Comparison of ENCODE assay signal across 13 cellular contexts in the genomic region with DNA sequence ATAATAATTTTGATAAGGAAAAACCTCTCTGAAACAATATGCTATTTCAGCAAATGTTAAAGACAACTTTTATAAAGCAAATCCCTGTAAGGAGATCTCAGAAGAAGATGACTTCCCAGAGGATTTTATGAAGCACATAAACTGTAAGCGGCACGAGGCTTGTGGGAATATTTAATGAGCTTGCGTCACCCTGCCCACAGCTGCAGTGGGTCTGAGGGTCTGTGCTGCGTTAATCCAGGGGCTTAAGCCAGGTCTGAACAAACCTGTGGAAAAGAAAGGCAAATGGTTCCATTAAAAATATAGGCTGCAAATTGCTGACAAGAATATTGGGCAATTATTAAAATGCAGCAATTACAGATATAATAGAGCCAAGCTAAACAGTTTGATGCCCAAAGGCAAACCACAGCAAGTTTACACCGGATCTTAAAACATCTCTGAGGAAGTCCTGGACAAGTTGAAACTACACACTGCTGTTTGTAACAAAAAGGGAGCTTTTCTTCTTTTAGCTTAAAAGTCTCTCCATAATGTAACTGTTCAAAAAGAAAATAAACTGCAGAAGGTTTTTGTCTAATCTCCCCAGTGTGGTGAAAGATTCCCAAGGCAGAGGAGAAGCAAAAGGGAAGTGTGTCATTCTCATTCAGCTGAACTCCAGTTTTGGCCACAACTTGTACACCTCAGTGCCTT. TPM values are rescaled to one million over a fixed set of nuclear protein-coding genes. Genes with fewer than 3 reads are reported as not detected.
DNase-seq lines count a peak whose midpoint lies in the region; ATAC-seq, FAIRE-seq and TF ChIP-seq lines count a peak whose summit lies in the region.
"Had no signal": no experiment of that assay in that cellular context is flagged by ENCODE, and none has a peak within 500 bp of the region (broad histone marks: within the 10 kb centered on the region; RNA-seq: fewer than 3 reads in every experiment).

No MANE protein-coding gene starts in this region.

- H3K27me3 ChIP-seq in GM12878 (replicated peaks in 1 of 2; ENCODE audit: control insufficient read depth in 2 of 2, insufficient read depth in 2 of 2, low read length in 1 of 2) (no peaks in the 10 kb centered on the region), hepatocyte (no peaks in the 10 kb centered on the region), GM23338 (ENCODE audit: insufficient read depth) (no peaks in the 10 kb centered on the region)

- H3F3A ChIP-seq in GM23338 (replicated peaks; ENCODE audit: low read depth) = no peaks in the 10 kb centered on the region

- H4K20me1 ChIP-seq in GM12878 (ENCODE audit: control insufficient read depth, insufficient read depth) (no peaks in the 10 kb centered on the region), hepatocyte (ENCODE audit: insufficient read depth, poor library complexity, severe bottlenecking) (no peaks in the 10 kb centered on the region), GM23338 (replicated peaks; ENCODE audit: insufficient read depth) (no peaks in the 10 kb centered on the region)

- POLR2A ChIA-PET in A549 (lab: Yijun Ruan, JAX) = no interaction called here
- POLR2A ChIA-PET in GM12878 (lab: Charles Lee) = interaction anchor here (0.5 kb wide), 1 partner anchor 372 kb away, joined by 4 read pairs; no protein-coding TSS in a partner anchor

- H3K4me3 ChIP-seq in A549 = no peak overlapping the region
- H3K4me3 ChIP-seq in GM12878 = no peak overlapping the region
- H3K4me3 ChIP-seq in hepatocyte = no peak overlapping the region
- H3K4me3 ChIP-seq in GM23338 = no peak overlapping the region

- in situ Hi-C loops in GM12878 (cut with MboI) = no loop called here

- TF ChIP-seq POLR2A in A549 (IDR thresholded peaks at IDR 0.05; ENCODE audit: low read length) (no peak), GM12878 (IDR thresholded peaks at IDR 0.05; ENCODE audit: low read depth, low read length) (no peak)

- RAD21 ChIA-PET in GM12878 (lab: Charles Lee; ENCODE audit: unreplicated experiment) = interaction anchor here (0.7 to 1.1 kb wide), 2 partner anchors 19 to 351 kb away, joined by 3 read pairs; no protein-coding TSS in a partner anchor

- H3K4me1 ChIP-seq in A549 = peaks cover 8% of the 10 kb centered on the region; the same call in 1 of the 3 replicates
- H3K4me1 ChIP-seq in GM12878 (ENCODE audit: control insufficient read depth, insufficient read depth, low read length) = no peaks in the 10 kb centered on the region
- no peaks in the 10 kb centered on the region for H3K4me1 ChIP-seq in hepatocyte (ENCODE audit: insufficient read depth)
- no peaks in the 10 kb centered on the region for H3K4me1 ChIP-seq in GM23338 (ENCODE audit: insufficient read depth)

- 76% methylated on average over 5 of the region's 5 CpGs for WGBS in A549 (ENCODE audit: missing lambda C conversion rate)
- 73% methylated on average over 5 of the region's 5 CpGs for WGBS in GM12878 (ENCODE audit: insufficient coverage, insufficient replicate concordance, low lambda C conversion rate, missing lambda C conversion rate)
- WGBS in hepatocyte (ENCODE audit: low lambda C conversion rate, missing lambda C conversion rate) = 48% methylated on average over 5 of the region's 5 CpGs

- H3K4me1 Mint-ChIP-seq in GM23338 = no peaks in the 10 kb centered on the region

- DNase-seq in A549 (ENCODE audit: low read depth in 1 of 2, low spot score in 1 of 2) (no peak), M059J (ENCODE audit: low read depth) (peak; percentile 82), GM12878 (ENCODE audit: low read depth, low spot score) (no peak), hepatocyte (ENCODE audit: low spot score) (no peak), T-helper 2 cell (no peak), GM23338 (ENCODE audit: low spot score) (no peak)
- DNase-seq in central memory CD4-positive, alpha-beta T cell = no peak
- DNase-seq: activated gamma-delta T cell treated with Interleukin-2 at 50 U/mL for 16 hours; NCI-H2081 treated with DMSO at 0.1 percent for 48 hours; stimulated activated CD4-positive, alpha-beta T cell treated with anti-CD3 and anti-CD28 coated beads, Interleukin-4, amount 100 ng/mL, for 24 hours had no signal

- H3K4me2 ChIP-seq in A549 = 0 out of 3 replicates have a peak overlapping the region, but pooled peaks have one; percentile 30
- no peak overlapping the region for H3K4me2 ChIP-seq in GM12878 (ENCODE audit: control insufficient read depth, insufficient read depth)
- peak overlapping the region; percentile 34 for H3K4me2 ChIP-seq in hepatocyte
- H3K4me2 ChIP-seq in GM23338 = no peak overlapping the region

- no peak overlapping the region for H3K27ac Mint-ChIP-seq in GM23338

- H3K9me3 Mint-ChIP-seq in GM23338 = no peaks in the 10 kb centered on the region

- TF ChIP-seq CTCF in A549 (IDR thresholded peaks at IDR 0.05) = no peak
- no peak for TF ChIP-seq CTCF in GM12878 (IDR thresholded peaks at IDR 0.05 in 2 of 3, conservative IDR thresholded peaks at IDR 0.05 in 1 of 3; ENCODE audit: control insufficient read depth in 2 of 3, extremely low read depth in 1 of 3, insufficient read depth in 1 of 3, low read depth in 3 of 3, low read length in 3 of 3)
- TF ChIP-seq CTCF in hepatocyte (IDR thresholded peaks at IDR 0.05; ENCODE audit: poor library complexity) = no peak
- no peak for TF ChIP-seq CTCF in GM23338 (conservative IDR thresholded peaks at IDR 0.05; ENCODE audit: low read depth in 2 of 2)

- peak overlapping the region in 1 of 2 experiments; percentile 6; a peak in 3 of 6 replicates for H3K27ac ChIP-seq in A549
- H3K27ac ChIP-seq in GM12878 (ENCODE audit: control insufficient read depth, insufficient read depth) = no peak overlapping the region
- H3K27ac ChIP-seq in hepatocyte = peak overlapping the region; percentile 12
- no peak overlapping the region for H3K27ac ChIP-seq in GM23338 (ENCODE audit: low read depth)

- intact Hi-C loops in GM12878 (cut with micrococcal nuclease; ENCODE audit: unreplicated experiment) = no loop called here

- no peaks in the 10 kb centered on the region for H3K36me3 Mint-ChIP-seq in GM23338 (ENCODE audit: low read depth)

- H3K36me3 ChIP-seq in GM12878 (ENCODE audit: control insufficient read depth in 2 of 2, insufficient read depth in 2 of 2, low read length in 1 of 2) = no peaks in the 10 kb centered on the region
- H3K36me3 ChIP-seq in hepatocyte (replicated peaks; ENCODE audit: insufficient read depth, low read depth) = no peaks in the 10 kb centered on the region
- H3K36me3 ChIP-seq in GM23338 (ENCODE audit: insufficient read depth) = no peaks in the 10 kb centered on the region

- ATAC-seq in A549 (no peak), GM12878 (peak; percentile 42; the same call in 2 of the 3 replicates), HG03159 (IDR thresholded peaks at IDR 0.05; ENCODE audit: unreplicated experiment) (no peak), GM23338 (no peak)

- no peak overlapping the region for H3K9ac ChIP-seq in GM12878 (ENCODE audit: control insufficient read depth, insufficient read depth, low read length)

- no peaks in the 10 kb centered on the region for H3K27me3 Mint-ChIP-seq in GM23338 (ENCODE audit: insufficient read depth, low read depth, poor library complexity)

- CTCF ChIA-PET in A549 (lab: Yijun Ruan, JAX) = interaction anchor here (0.6 to 1.2 kb wide), 3 partner anchors 7 to 20 kb away, joined by 3 read pairs; no protein-coding TSS in a partner anchor
- CTCF ChIA-PET in GM12878 (lab: Yijun Ruan, JAX) = no interaction called here

- H3K79me2 ChIP-seq in GM12878 (ENCODE audit: control insufficient read depth, insufficient read depth, low read length) (no peaks in the 10 kb centered on the region), hepatocyte (peaks cover 68% of the 10 kb centered on the region), GM23338 (replicated peaks; ENCODE audit: insufficient read depth) (no peaks in the 10 kb centered on the region)

- no peak for TF ChIP-seq RAD21 in A549 (conservative IDR thresholded peaks at IDR 0.05 in 1 of 2, IDR thresholded peaks at IDR 0.05 in 1 of 2)
- TF ChIP-seq RAD21 in GM12878 (IDR thresholded peaks at IDR 0.05; ENCODE audit: insufficient read depth, low read depth, low read length) = no peak

- no TSS peak for BruUV-seq in GM12878 (replicated peaks; lab: Mats Ljungman, UMichigan)

- FAIRE-seq in A549 (lab: Jason Lieb, UNC) (no peak), GM12878 (lab: Jason Lieb, UNC) (no peak)
- FAIRE-seq: endometrium, urothelium cell line had no signal

- H3K9me3 ChIP-seq in A549 = no peaks in the 10 kb centered on the region
- no peaks in the 10 kb centered on the region for H3K9me3 ChIP-seq in GM12878 (replicated peaks; ENCODE audit: control insufficient read depth, insufficient read depth, low read length)
- no peaks in the 10 kb centered on the region for H3K9me3 ChIP-seq in hepatocyte (ENCODE audit: low read depth)

- H3K4me3 Mint-ChIP-seq in GM23338 = no peak overlapping the region

- TF ChIP-seq EP300 in A549 (IDR thresholded peaks at IDR 0.05) (no peak), GM12878 (IDR thresholded peaks at IDR 0.05; ENCODE audit: borderline replicate concordance in 1 of 2, control insufficient read depth in 1 of 2, low read depth in 2 of 2, low read length in 2 of 2) (no peak)

- H2AFZ ChIP-seq in GM12878 (ENCODE audit: control insufficient read depth, low read depth, low read length) (no peak overlapping the region), hepatocyte (no peak overlapping the region), GM23338 (no peak overlapping the region)

- H3K9me2 ChIP-seq in hepatocyte (replicated peaks; ENCODE audit: insufficient read depth) (no peaks in the 10 kb centered on the region), GM23338 (ENCODE audit: insufficient read depth) (no peaks in the 10 kb centered on the region)

- SMC1A ChIA-PET in GM12878 (lab: Charles Lee; ENCODE audit: uncharacterized antibody, unreplicated experiment) = no interaction called here

RNA-seq across cellular contexts. Expression of a gene that starts 21.8 kb away (rescaled TPM):
- polyA plus RNA-seq in A549 (2011; rRNA removed) (8.9 and 12.1 TPM in 2 replicates), A549 (2017; fragmentation: RNase III; extraction: RNeasy Plus Mini Kit Qiagen cat#74134 plus additional on column Dnase treatment) (5.0 to 5.8 TPM (median 5.5 TPM) in 3 replicates), GM12878 (2011; rRNA removed) (7.8 and 9.3 TPM in 2 replicates), GM12878 (2014; fragmentation: Illumina TruSeq; extraction: Trizol) (15.4 and 22.5 TPM in 2 replicates), GM12878 (2014; fragmentation: Nextera tagmentation; extraction: Ambion mirVana) (1 to 10 TPM; 2.7 to 3.1 TPM), GM12878 (2014; rRNA removed) (6.4 and 7.0 TPM in 2 replicates), GM12878 (2016; fragmentation: Nextera tagmentation; extraction: Ambion mirVana) (10 to 100 TPM; 14.2 to 16.5 TPM), hepatocyte (46.8 and 48.9 TPM in 2 replicates), GM23338 (2016; fragmentation: Nextera tagmentation; extraction: Ambion mirVana) (1.2 and 1.7 TPM in 2 replicates)
- polyA plus RNA-seq in A549 (2012; cell fraction: cytosol; rRNA removed) = 2.2 and 2.6 TPM in 2 replicates
- polyA plus RNA-seq in A549 (2012; cell fraction: nucleus; rRNA removed) = 3.6 and 3.9 TPM in 2 replicates
- 19.1 and 19.3 TPM in 2 replicates for polyA minus RNA-seq in A549 (2011; rRNA and poly(A)+ RNA removed)
- total RNA-seq in M059J (2014; rRNA removed; shearing (Covaris generic)) = 1.8 and 2.1 TPM in 2 replicates
- 2.4 and 3.2 TPM in 2 replicates for total RNA-seq in GM12878 (2013; cell fraction: nucleolus; rRNA removed)
- total RNA-seq in GM12878 (2014; rRNA removed) (15.1 and 17.3 TPM in 2 replicates), GM12878 (2014; rRNA removed; fragmentation: Illumina TruSeq; extraction: Trizol) (10.1 and 11.1 TPM in 2 replicates), GM12878 (2021) (16.5 and 18.6 TPM in 2 replicates), hepatocyte (66.8 and 68.3 TPM in 2 replicates)
- polyA plus RNA-seq in GM12878 (2011; ENCODE audit: low read depth) = 1.6 TPM
- 8.2 and 8.4 TPM in 2 replicates for polyA plus RNA-seq in GM12878 (2011; cell fraction: cytosol; rRNA removed)
- 6.4 and 9.2 TPM in 2 replicates for polyA plus RNA-seq in GM12878 (2011; cell fraction: nucleus; rRNA removed)
- 2.6 and 3.7 TPM in 2 replicates for polyA plus RNA-seq in GM12878 (2012)
- 28.4 and 29.7 TPM in 2 replicates for polyA minus RNA-seq in GM12878 (2011; rRNA and poly(A)+ RNA removed)
- polyA minus RNA-seq in GM12878 (2011; cell fraction: cytosol; rRNA and poly(A)+ RNA removed) = 9.1 TPM in 2 replicates
- 13.8 and 24.5 TPM in 2 replicates for polyA minus RNA-seq in GM12878 (2011; cell fraction: nucleus; rRNA and poly(A)+ RNA removed)
- 2.1 and 2.9 TPM in 2 replicates for total RNA-seq in GM23338 (2014; rRNA removed; shearing (Covaris generic))

Comparison
In these comparisons a context has a peak if more than half of its experiments do, and no peak if none do; other contexts are left out.
1. H3K4me2 ChIP-seq: peak in A549 (single experiment) and hepatocyte (single experiment); none in GM12878 (single experiment) and GM23338 (single experiment).